Comparison of ENCODE assay signal across 21 cellular contexts in the genomic region with DNA sequence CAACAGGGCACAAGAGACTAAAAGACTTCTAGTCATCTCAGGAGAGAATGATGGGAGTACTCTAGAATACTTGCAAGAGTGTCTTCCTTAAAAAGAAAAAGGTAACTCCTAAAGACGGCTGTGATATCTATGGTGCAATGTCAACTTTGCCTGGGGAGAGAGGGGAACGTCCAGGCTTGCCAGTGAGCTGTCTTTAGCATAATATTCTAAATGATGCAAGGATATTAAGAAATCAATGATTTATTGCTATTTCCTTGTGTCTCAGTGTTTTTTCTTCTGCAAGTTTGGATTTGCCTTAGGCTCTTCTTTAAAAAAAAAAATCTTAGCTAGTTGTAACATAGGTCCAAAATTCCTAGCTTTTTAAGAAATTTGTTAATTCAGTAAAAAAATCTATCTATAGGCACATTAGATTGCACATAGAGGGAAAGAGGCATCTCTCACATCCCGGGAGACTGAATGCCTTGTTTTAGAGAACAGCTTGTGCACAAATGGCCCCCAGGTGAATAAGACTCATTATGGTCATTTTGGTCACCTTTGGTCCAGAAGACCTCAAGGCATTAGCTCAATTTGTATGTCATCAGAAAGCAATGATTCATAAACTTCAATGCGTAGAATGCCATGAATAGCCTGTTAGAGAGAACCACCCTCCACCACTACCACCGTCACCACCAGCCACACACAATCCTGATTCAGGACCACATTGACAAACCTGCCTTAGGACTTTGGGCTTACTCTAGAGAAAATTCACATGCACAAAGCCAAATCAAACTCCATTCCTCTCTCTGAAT.
"Had no signal": no experiment of that assay in that cellular context is flagged by ENCODE, and none has a peak within 500 bp of the region (broad histone marks: within the 10 kb centered on the region; RNA-seq: fewer than 3 reads in every experiment).

No MANE protein-coding gene starts in this region.

- H3K4me1 ChIP-seq: body of pancreas had no signal

- ATAC-seq: activated CD8-positive, alpha-beta T cell treated with anti-CD3 and anti-CD28 coated beads for 36 hours; activated T-cell treated with anti-CD3 and anti-CD28 coated beads, Interleukin-2, amount 50 U/mL, for 72 hours; body of pancreas; left colon; stimulated activated naive B cell treated with anti-CD40 and anti-IgM and Interleukin-4, amounts not matched to agents 10 μg/mL and 1 μg/mL and 100 μg/mL, for 72 hours; WTC11 had no signal

- H3K9me3 Mint-ChIP-seq: activated CD8-positive, alpha-beta T cell treated with anti-CD3 and anti-CD28 coated beads for 36 hours; activated T-cell treated with anti-CD3 and anti-CD28 coated beads, Interleukin-2, amount 50 U/mL, for 72 hours; central memory CD8-positive, alpha-beta T cell; neural progenitor cell; stimulated activated naive B cell treated with anti-CD40 and anti-IgM and Interleukin-4, amounts not matched to agents 10 μg/mL and 1 μg/mL and 100 μg/mL, for 72 hours; WTC11 had no signal

- H3K27ac Mint-ChIP-seq: activated CD8-positive, alpha-beta T cell treated with anti-CD3 and anti-CD28 coated beads for 36 hours; activated naive CD8-positive, alpha-beta T cell; activated T-cell treated with anti-CD3 and anti-CD28 coated beads, Interleukin-2, amount 50 U/mL, for 72 hours; neural progenitor cell; stimulated activated naive B cell treated with anti-CD40 and anti-IgM and Interleukin-4, amounts not matched to agents 10 μg/mL and 1 μg/mL and 100 μg/mL, for 72 hours; WTC11 had no signal

- H3K9me3 ChIP-seq: body of pancreas, sigmoid colon, tibial artery, vagina had no signal

- H3K4me3 Mint-ChIP-seq: activated CD8-positive, alpha-beta T cell treated with anti-CD3 and anti-CD28 coated beads for 36 hours; activated naive CD8-positive, alpha-beta T cell; activated T-cell treated with anti-CD3 and anti-CD28 coated beads, Interleukin-2, amount 50 U/mL, for 72 hours; central memory CD8-positive, alpha-beta T cell; neural progenitor cell; stimulated activated naive B cell treated with anti-CD40 and anti-IgM and Interleukin-4, amounts not matched to agents 10 μg/mL and 1 μg/mL and 100 μg/mL, for 72 hours; WTC11 had no signal

- H3K36me3 ChIP-seq: neural progenitor cell, sigmoid colon, tibial artery, vagina had no signal

- H3K4me3 ChIP-seq: body of pancreas, lung, neural progenitor cell, sigmoid colon, tibial artery, vagina had no signal

- H3K27ac ChIP-seq: body of pancreas, neural progenitor cell, sigmoid colon, tibial artery, vagina had no signal

- H3K36me3 Mint-ChIP-seq: activated naive CD8-positive, alpha-beta T cell; neural progenitor cell; stimulated activated naive B cell treated with anti-CD40 and anti-IgM and Interleukin-4, amounts not matched to agents 10 μg/mL and 1 μg/mL and 100 μg/mL, for 72 hours; WTC11 had no signal

- DNase-seq: activated CD4-positive, alpha-beta T cell treated with anti-CD3 and anti-CD28 coated beads for 48 hours; activated CD8-positive, alpha-beta T cell treated with anti-CD3 and anti-CD28 coated beads for 36 hours; activated gamma-delta T cell; activated T-cell treated with anti-CD3 and anti-CD28 coated beads, Interleukin-2, amount 50 U/mL, for 72 hours; amygdala; body of pancreas; cortex of kidney; effector CD4-positive, alpha-beta T cell; head of caudate nucleus; left colon; midbrain; sigmoid colon; stimulated activated CD4-positive, alpha-beta T cell treated with anti-CD3 and anti-CD28 coated beads, Interleukin-4, amount 100 ng/mL, for 1 hour; stimulated activated naive B cell treated with anti-CD40 and anti-IgM and Interleukin-4, amounts not matched to agents 10 μg/mL and 1 μg/mL and 100 μg/mL, for 72 hours; tibial artery had no signal

- H3K27me3 ChIP-seq: body of pancreas, neural progenitor cell, sigmoid colon, tibial artery, vagina had no signal

- H3K4me1 Mint-ChIP-seq: central memory CD8-positive, alpha-beta T cell; stimulated activated naive B cell treated with anti-CD40 and anti-IgM and Interleukin-4, amounts not matched to agents 10 μg/mL and 1 μg/mL and 100 μg/mL, for 72 hours had no signal
